ENCODE assay signal across 10 cellular contexts in genomic region chr3:50777680-50778079, GRCh38.
"Had no signal": no experiment of that assay in that cellular context is flagged by ENCODE, and none has a peak within 500 bp of the region (broad histone marks: within the 10 kb centered on the region; RNA-seq: fewer than 3 reads in every experiment).

No MANE protein-coding gene starts in this region.

- DNase-seq: GM23248, GOT3, H7, H9, HCEC 1CT, HFFc6 had no signal

- H3K36me3 ChIP-seq: HAP-1 had no signal

- H3K27ac ChIP-seq: GM23248 had no signal

- H3K4me2 ChIP-seq: GM23338 had no signal

- H3K4me3 ChIP-seq: GM23248, GM23338, HAP-1 had no signal

- FAIRE-seq: H1, H54 had no signal

- H3K9ac ChIP-seq: GM23248 had no signal

- H2AFZ ChIP-seq: GM23248, GM23338 had no signal
